Comparison of ENCODE assay signal across 16 cellular contexts in the genomic region with DNA sequence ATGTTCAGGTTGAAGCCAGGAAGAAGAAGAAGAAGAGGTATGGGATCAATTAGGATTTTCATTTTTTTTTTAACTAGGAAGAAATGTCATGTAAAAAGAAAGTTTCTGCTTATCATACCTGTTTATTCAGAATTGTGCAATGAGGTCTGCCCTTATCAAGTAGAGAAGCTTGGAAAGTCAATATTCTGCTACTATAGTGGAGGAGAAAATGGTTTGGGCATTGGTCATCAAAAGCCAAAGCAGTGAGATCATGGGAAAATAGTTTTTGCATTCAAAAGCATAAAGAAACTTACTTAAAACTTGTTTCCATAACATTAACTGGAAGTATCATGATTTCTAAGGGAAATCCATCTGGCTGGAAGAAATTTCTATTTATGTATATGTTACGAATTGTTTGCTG.
DNase-seq lines count a peak whose midpoint lies in the region; ATAC-seq and TF ChIP-seq lines count a peak whose summit lies in the region.
"Had no signal": no experiment of that assay in that cellular context is flagged by ENCODE, and none has a peak within 500 bp of the region (broad histone marks: within the 10 kb centered on the region; RNA-seq: fewer than 3 reads in every experiment).

No MANE protein-coding gene starts in this region.

- no peak overlapping the region for H3K4me3 Mint-ChIP-seq in osteocyte (ENCODE audit: unreplicated experiment)
- H3K4me3 Mint-ChIP-seq: activated CD4-positive, alpha-beta T cell treated with anti-CD3 and anti-CD28 coated beads, Interleukin-2, amount 10 ng/mL, durations not matched to agents 7 days and 5 days; activated T-cell treated with anti-CD3 and anti-CD28 coated beads, Interleukin-2, amount 50 U/mL, for 72 hours; B cell had no signal

- H3K27ac Mint-ChIP-seq in osteocyte (ENCODE audit: unreplicated experiment), result peak overlapping the region; percentile 74
- H3K27ac Mint-ChIP-seq: activated CD4-positive, alpha-beta T cell treated with anti-CD3 and anti-CD28 coated beads, Interleukin-2, amount 10 ng/mL, durations not matched to agents 7 days and 5 days; activated T-cell treated with anti-CD3 and anti-CD28 coated beads, Interleukin-2, amount 50 U/mL, for 72 hours; B cell had no signal

- H2AFZ ChIP-seq in SK-N-SH (ENCODE audit: low read depth), result 0 out of 2 replicates have a peak overlapping the region, but pooled peaks have one; percentile 24

- TF ChIP-seq EP300 in SK-N-SH (IDR thresholded peaks at IDR 0.05; ENCODE audit: borderline replicate concordance in 1 of 2, low read depth in 1 of 2, low read length in 1 of 2) (no peak), ovary (IDR thresholded peaks at IDR 0.05) (no peak)

- ATAC-seq in HG03280 (IDR thresholded peaks at IDR 0.05; ENCODE audit: unreplicated experiment), result no peak
- ATAC-seq in HG03520 (IDR thresholded peaks at IDR 0.05; ENCODE audit: unreplicated experiment), result no peak
- ATAC-seq: activated T-cell treated with anti-CD3 and anti-CD28 coated beads, Interleukin-2, amount 50 U/mL, for 72 hours had no signal

- POLR2A ChIA-PET in SK-N-SH (lab: Yijun Ruan, JAX), result no interaction called here

- CTCF ChIA-PET in SK-N-SH (lab: Yijun Ruan, JAX), result no interaction called here

- H3K9me2 ChIP-seq in SK-N-SH, result no peaks in the 10 kb centered on the region

- peak; percentile 9 for DNase-seq in HCEC 1CT
- no peak for DNase-seq in SK-N-SH
- DNase-seq in fibroblast of pulmonary artery (ENCODE audit: low read depth), result peak; percentile 61
- DNase-seq in osteocyte (ENCODE audit: extremely low spot score, unreplicated experiment), result no peak
- no peak for DNase-seq in NK-92 treated with Interleukin-12 subunit alpha and Interleukin-12 subunit beta, amount 100 ng/mL, for 24 hours (lab: John Stamatoyannopoulos, UW)
- DNase-seq in ovary, result no peak
- DNase-seq: activated CD4-positive, alpha-beta T cell treated with anti-CD3 and anti-CD28 coated beads, Interleukin-2, amount 10 ng/mL, durations not matched to agents 7 days and 5 days; activated T-cell treated with anti-CD3 and anti-CD28 coated beads, Interleukin-2, amount 50 U/mL, for 72 hours; hippocampal formation; NCI-H1436 treated with DMSO at 0.1 percent for 48 hours; posterior cingulate gyrus had no signal

- no peaks in the 10 kb centered on the region for H3K79me2 ChIP-seq in SK-N-SH (ENCODE audit: insufficient read depth)

- H3K9me3 Mint-ChIP-seq in osteocyte (ENCODE audit: unreplicated experiment), result peaks cover 6% of the 10 kb centered on the region
- H3K9me3 Mint-ChIP-seq: activated CD4-positive, alpha-beta T cell treated with anti-CD3 and anti-CD28 coated beads, Interleukin-2, amount 10 ng/mL, durations not matched to agents 7 days and 5 days had no signal

- H3K27me3 Mint-ChIP-seq in osteocyte (ENCODE audit: unreplicated experiment), result no peaks in the 10 kb centered on the region
- H3K27me3 Mint-ChIP-seq: activated CD4-positive, alpha-beta T cell treated with anti-CD3 and anti-CD28 coated beads, Interleukin-2, amount 10 ng/mL, durations not matched to agents 7 days and 5 days; B cell had no signal

- TF ChIP-seq POLR2A in ovary (IDR thresholded peaks at IDR 0.05), result no peak

- TF ChIP-seq CTCF in SK-N-SH (IDR thresholded peaks at IDR 0.05) (no peak), fibroblast of pulmonary artery (IDR thresholded peaks at IDR 0.05; ENCODE audit: low read length, missing control alignments) (no peak), osteocyte (IDR thresholded peaks at IDR 0.05) (no peak), ovary (IDR thresholded peaks at IDR 0.05) (no peak)

- no peaks in the 10 kb centered on the region for H4K20me1 ChIP-seq in SK-N-SH (ENCODE audit: insufficient read depth)

- H3K9me3 ChIP-seq in SK-N-SH (no peaks in the 10 kb centered on the region), ovary (no peaks in the 10 kb centered on the region)

- H3K9ac ChIP-seq in SK-N-SH, result no peak overlapping the region; the same call in 1 of the 2 replicates

- no peaks in the 10 kb centered on the region for H3K27me3 ChIP-seq in SK-N-SH (ENCODE audit: insufficient read depth)
- no peaks in the 10 kb centered on the region for H3K27me3 ChIP-seq in ovary

- TF ChIP-seq RAD21 in SK-N-SH (IDR thresholded peaks at IDR 0.05; ENCODE audit: low read length), result no peak

- 41% methylated on average over 1 of the region's 1 CpG for WGBS in SK-N-SH (ENCODE audit: low lambda C conversion rate)
- WGBS in ovary, 3 donors, result 68 to 77% (median 73%) methylated on average over 1 of the region's 1 CpG

- peak overlapping the region in 1 of 2 experiments; percentile 43; a peak in 2 of 4 replicates for H3K27ac ChIP-seq in SK-N-SH (ENCODE audit: low read depth in 2 of 2, low read length in 1 of 2)
- no peak overlapping the region for H3K27ac ChIP-seq in ovary
- H3K27ac ChIP-seq: coronary artery, SK-N-MC had no signal

- H3K36me3 Mint-ChIP-seq in osteocyte (ENCODE audit: unreplicated experiment), result no peaks in the 10 kb centered on the region

- intact Hi-C loops in ovary (cut with DNase I), result no loop called here

- H3F3A ChIP-seq in SK-N-SH (replicated peaks; ENCODE audit: insufficient read depth), result no peaks in the 10 kb centered on the region

- H3K4me1 ChIP-seq in SK-N-SH (ENCODE audit: control insufficient read depth in 1 of 2, insufficient read depth in 2 of 2, low read depth in 1 of 2, low read length in 1 of 2) (no peaks in the 10 kb centered on the region), ovary (ENCODE audit: insufficient read depth) (no peaks in the 10 kb centered on the region)

- H3K4me1 Mint-ChIP-seq in osteocyte (ENCODE audit: unreplicated experiment), result peaks cover 32% of the 10 kb centered on the region
- H3K4me1 Mint-ChIP-seq: activated CD4-positive, alpha-beta T cell treated with anti-CD3 and anti-CD28 coated beads, Interleukin-2, amount 10 ng/mL, durations not matched to agents 7 days and 5 days; B cell had no signal

- H3K4me3 ChIP-seq in SK-N-SH (ENCODE audit: low read depth in 2 of 2, low read length in 1 of 2), result no peak overlapping the region
- no peak overlapping the region for H3K4me3 ChIP-seq in fibroblast of pulmonary artery (replicated peaks; ENCODE audit: low read depth, low read length)
- no peak overlapping the region for H3K4me3 ChIP-seq in ovary
- H3K4me3 ChIP-seq: coronary artery, SK-N-MC had no signal

- H3K4me2 ChIP-seq in SK-N-SH, result no peak overlapping the region

- H3K36me3 ChIP-seq in SK-N-SH (replicated peaks in 1 of 2; ENCODE audit: control insufficient read depth in 1 of 2, insufficient read depth in 2 of 2, low read length in 1 of 2) (no peaks in the 10 kb centered on the region), ovary (no peaks in the 10 kb centered on the region)

TF ChIP-seq in SK-N-SH, 30 proteins besides CTCF, POLR2A, EP300 and RAD21:
- TF ChIP-seq TEAD4 (IDR thresholded peaks at IDR 0.05; ENCODE audit: borderline replicate concordance, insufficient read depth), result no peak
- TF ChIP-seq, protein P1, sequence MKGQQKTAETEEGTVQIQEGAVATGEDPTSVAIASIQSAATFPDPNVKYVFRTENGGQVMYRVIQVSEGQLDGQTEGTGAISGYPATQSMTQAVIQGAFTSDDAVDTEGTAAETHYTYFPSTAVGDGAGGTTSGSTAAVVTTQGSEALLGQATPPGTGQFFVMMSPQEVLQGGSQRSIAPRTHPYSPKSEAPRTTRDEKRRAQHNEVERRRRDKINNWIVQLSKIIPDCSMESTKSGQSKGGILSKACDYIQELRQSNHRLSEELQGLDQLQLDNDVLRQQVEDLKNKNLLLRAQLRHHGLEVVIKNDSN (IDR thresholded peaks at IDR 0.05; ENCODE audit: borderline replicate concordance, low read depth), result no peak
- TF ChIP-seq NFIC (IDR thresholded peaks at IDR 0.05; ENCODE audit: borderline replicate concordance), result no peak
- TF ChIP-seq MEF2A (IDR thresholded peaks at IDR 0.05; ENCODE audit: borderline replicate concordance, low read depth), result no peak
- TF ChIP-seq FOXM1 (IDR thresholded peaks at IDR 0.05; ENCODE audit: low read depth), result no peak
- TF ChIP-seq RXRA (IDR thresholded peaks at IDR 0.05; ENCODE audit: borderline replicate concordance, low read depth), result no peak
- TF ChIP-seq, protein P2, sequence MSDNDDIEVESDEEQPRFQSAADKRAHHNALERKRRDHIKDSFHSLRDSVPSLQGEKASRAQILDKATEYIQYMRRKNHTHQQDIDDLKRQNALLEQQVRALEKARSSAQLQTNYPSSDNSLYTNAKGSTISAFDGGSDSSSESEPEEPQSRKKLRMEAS (IDR thresholded peaks at IDR 0.05; ENCODE audit: low read depth), result no peak
- TF ChIP-seq SIN3A (IDR thresholded peaks at IDR 0.05; ENCODE audit: borderline replicate concordance, low read depth, low read length), result no peak
- no peak for TF ChIP-seq EZH2phosphoT487 (IDR thresholded peaks at IDR 0.05; ENCODE audit: borderline replicate concordance, low read depth)
- TF ChIP-seq, protein P3, sequence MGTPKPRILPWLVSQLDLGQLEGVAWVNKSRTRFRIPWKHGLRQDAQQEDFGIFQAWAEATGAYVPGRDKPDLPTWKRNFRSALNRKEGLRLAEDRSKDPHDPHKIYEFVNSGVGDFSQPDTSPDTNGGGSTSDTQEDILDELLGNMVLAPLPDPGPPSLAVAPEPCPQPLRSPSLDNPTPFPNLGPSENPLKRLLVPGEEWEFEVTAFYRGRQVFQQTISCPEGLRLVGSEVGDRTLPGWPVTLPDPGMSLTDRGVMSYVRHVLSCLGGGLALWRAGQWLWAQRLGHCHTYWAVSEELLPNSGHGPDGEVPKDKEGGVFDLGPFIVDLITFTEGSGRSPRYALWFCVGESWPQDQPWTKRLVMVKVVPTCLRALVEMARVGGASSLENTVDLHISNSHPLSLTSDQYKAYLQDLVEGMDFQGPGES (IDR thresholded peaks at IDR 0.05; ENCODE audit: low read depth, low read length), result no peak
- TF ChIP-seq JUND (IDR thresholded peaks at IDR 0.05), result no peak
- TF ChIP-seq, protein P4, sequence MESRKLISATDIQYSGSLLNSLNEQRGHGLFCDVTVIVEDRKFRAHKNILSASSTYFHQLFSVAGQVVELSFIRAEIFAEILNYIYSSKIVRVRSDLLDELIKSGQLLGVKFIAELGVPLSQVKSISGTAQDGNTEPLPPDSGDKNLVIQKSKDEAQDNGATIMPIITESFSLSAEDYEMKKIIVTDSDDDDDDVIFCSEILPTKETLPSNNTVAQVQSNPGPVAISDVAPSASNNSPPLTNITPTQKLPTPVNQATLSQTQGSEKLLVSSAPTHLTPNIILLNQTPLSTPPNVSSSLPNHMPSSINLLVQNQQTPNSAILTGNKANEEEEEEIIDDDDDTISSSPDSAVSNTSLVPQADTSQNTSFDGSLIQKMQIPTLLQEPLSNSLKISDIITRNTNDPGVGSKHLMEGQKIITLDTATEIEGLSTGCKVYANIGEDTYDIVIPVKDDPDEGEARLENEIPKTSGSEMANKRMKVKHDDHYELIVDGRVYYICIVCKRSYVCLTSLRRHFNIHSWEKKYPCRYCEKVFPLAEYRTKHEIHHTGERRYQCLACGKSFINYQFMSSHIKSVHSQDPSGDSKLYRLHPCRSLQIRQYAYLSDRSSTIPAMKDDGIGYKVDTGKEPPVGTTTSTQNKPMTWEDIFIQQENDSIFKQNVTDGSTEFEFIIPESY (IDR thresholded peaks at IDR 0.05; ENCODE audit: borderline replicate concordance, low read depth), result no peak
- no peak for TF ChIP-seq MXI1 (IDR thresholded peaks at IDR 0.05; ENCODE audit: low read depth, low read length)
- TF ChIP-seq GABPA (IDR thresholded peaks at IDR 0.05; ENCODE audit: low read depth), result no peak
TF ChIP-seq in SK-N-SH: peak in this region for 0.

Comparison
In these comparisons a context has a peak if more than half of its experiments do, and no peak if none do; other contexts are left out.
1. DNase-seq: peak in HCEC 1CT (single experiment) and fibroblast of pulmonary artery (single experiment); none in SK-N-SH (single experiment), osteocyte (single experiment), NK-92 treated with Interleukin-12 subunit alpha and Interleukin-12 subunit beta, amount 100 ng/mL, for 24 hours (single experiment) and ovary (0 of 5).